Comparison of ENCODE assay signal across 8 cellular contexts in genomic region chr1:112704908-112705627, GRCh38. TPM values are rescaled to one million over a fixed set of nuclear protein-coding genes. Genes with fewer than 3 reads are reported as not detected.
DNase-seq lines count a peak whose midpoint lies in the region; ATAC-seq and TF ChIP-seq lines count a peak whose summit lies in the region.

No MANE protein-coding gene starts in this region.

- intact Hi-C loops in lower leg skin (cut with DNase I; ENCODE audit: low total_unique reads): loop anchor here (5.0 to 10.0 kb wide), 2 partner anchors 200 to 313 kb away; partner anchors contain the start of gene WNT2B

- TF ChIP-seq POLR2A in lower leg skin (IDR thresholded peaks at IDR 0.05): no peak

- no peak overlapping the region for H3K4me3 ChIP-seq in lower leg skin (ENCODE audit: low read depth, poor library complexity, severe bottlenecking)

- WGBS in lower leg skin, 2 donors: 1 to 2% methylated on average over 13 of the region's 13 CpGs

- ATAC-seq in GM18499 (IDR thresholded peaks at IDR 0.05; ENCODE audit: insufficient read depth, unreplicated experiment): peak; percentile 36
- peak; percentile 56 for ATAC-seq in HG02798 (IDR thresholded peaks at IDR 0.05; ENCODE audit: poor library complexity, unreplicated experiment)

- TF ChIP-seq CTCF in lower leg skin (IDR thresholded peaks at IDR 0.05): no peak

- H3K27ac ChIP-seq in substantia nigra (ENCODE audit: low read depth, low read length, poor library complexity, severe bottlenecking): peak overlapping the region; percentile 76

- DNase-seq in AML-193 (lab: John Stamatoyannopoulos, UW) (peak; percentile 77 to 80), NCI-H128 (lab: John Stamatoyannopoulos, UW; ENCODE audit: unreplicated experiment) (peak; percentile 44), UCSD-AML1 (lab: John Stamatoyannopoulos, UW; ENCODE audit: unreplicated experiment) (peak; percentile 90), lower leg skin (ENCODE audit: low spot score in 2 of 2) (peak; percentile 92 to 97), substantia nigra (lab: John Stamatoyannopoulos, UW) (peak in 25 of 49 donors; percentile 12 to 86 (median 66))
- peak; percentile 25 for DNase-seq in effector CD4-positive, alpha-beta T cell

RNA-seq across cellular contexts. Expression of gene RHOC, which starts 1.9 kb away (rescaled TPM):
- 100 to 1,000 TPM; 133 to 214 (median 184) TPM for total RNA-seq in lower leg skin

RNA-seq across cellular contexts. Expression of gene PPM1J, which starts 10.1 kb away (rescaled TPM):
- total RNA-seq in lower leg skin: 10 to 100 TPM; 11.9 to 16.5 (median 13.9) TPM

RNA-seq across cellular contexts. Expression of gene MOV10, which starts 30.6 kb away (rescaled TPM):
- 100 to 1,000 TPM in 1 of 4 donors, 10 to 100 TPM in 3; 46.2 to 105 (median 56.8) TPM for total RNA-seq in lower leg skin

Comparison
In these comparisons a context has a peak if more than half of its experiments do, and no peak if none do; other contexts are left out.
1. DNase-seq: peak in every context shown above with its lines; median percentile 94 in lower leg skin; 90 in UCSD-AML1; 78 in AML-193; 66 in substantia nigra; 44 in NCI-H128; 25 in effector CD4-positive, alpha-beta T cell.